Comparison of ENCODE assay signal across 8 cellular contexts in the genomic region with DNA sequence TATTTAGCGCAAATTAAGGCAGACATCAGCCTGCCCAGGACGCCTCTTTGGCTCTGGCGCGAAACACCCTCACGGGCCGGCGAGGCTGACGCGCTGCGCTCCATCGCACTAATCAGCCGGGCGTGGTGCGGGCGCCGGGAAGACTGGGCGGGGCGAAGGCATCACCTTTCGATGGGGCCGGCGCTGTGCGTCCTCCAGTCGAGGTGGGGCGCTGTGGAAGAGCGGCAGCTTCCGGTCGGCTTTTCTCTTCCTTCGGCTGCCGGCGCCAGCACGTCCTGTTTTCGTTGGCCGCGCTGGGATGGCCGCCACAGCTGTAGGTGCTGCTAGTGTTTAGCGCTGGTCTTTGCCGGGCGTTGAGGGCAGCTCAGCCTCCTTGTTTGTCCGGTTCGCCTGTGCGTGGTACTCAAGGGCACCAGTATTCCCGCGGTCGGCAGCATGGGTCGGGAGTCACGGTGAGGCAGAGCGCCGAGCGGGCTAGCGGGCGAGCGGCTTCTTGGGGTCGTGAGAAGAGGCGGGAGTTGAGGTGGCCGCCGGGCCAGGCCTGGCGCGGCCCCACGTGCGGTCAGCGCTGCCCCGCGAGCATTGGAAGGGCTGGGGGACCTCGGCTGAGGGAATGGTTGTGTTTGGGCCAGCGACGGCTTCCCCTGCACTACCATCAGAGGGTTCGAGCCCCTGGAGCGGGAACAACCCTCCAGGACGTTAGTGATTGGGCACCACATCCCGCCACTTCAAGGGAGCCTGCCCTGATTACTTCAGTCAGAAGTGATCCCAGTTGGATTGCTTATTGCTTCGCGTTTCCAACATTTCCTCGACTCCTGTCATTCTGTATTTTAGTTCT. TPM values are rescaled to one million over a fixed set of nuclear protein-coding genes. Genes with fewer than 3 reads are reported as not detected.
DNase-seq lines count a peak whose midpoint lies in the region; ATAC-seq and TF ChIP-seq lines count a peak whose summit lies in the region.

A gene with protein sequence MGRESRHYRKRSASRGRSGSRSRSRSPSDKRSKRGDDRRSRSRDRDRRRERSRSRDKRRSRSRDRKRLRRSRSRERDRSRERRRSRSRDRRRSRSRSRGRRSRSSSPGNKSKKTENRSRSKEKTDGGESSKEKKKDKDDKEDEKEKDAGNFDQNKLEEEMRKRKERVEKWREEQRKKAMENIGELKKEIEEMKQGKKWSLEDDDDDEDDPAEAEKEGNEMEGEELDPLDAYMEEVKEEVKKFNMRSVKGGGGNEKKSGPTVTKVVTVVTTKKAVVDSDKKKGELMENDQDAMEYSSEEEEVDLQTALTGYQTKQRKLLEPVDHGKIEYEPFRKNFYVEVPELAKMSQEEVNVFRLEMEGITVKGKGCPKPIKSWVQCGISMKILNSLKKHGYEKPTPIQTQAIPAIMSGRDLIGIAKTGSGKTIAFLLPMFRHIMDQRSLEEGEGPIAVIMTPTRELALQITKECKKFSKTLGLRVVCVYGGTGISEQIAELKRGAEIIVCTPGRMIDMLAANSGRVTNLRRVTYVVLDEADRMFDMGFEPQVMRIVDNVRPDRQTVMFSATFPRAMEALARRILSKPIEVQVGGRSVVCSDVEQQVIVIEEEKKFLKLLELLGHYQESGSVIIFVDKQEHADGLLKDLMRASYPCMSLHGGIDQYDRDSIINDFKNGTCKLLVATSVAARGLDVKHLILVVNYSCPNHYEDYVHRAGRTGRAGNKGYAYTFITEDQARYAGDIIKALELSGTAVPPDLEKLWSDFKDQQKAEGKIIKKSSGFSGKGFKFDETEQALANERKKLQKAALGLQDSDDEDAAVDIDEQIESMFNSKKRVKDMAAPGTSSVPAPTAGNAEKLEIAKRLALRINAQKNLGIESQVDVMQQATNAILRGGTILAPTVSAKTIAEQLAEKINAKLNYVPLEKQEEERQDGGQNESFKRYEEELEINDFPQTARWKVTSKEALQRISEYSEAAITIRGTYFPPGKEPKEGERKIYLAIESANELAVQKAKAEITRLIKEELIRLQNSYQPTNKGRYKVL (plus strand): TSS at position 276 of the 838 bp plus-strand sequence. CDS start 160 bp downstream, at position 436.

- H3K4me3 Mint-ChIP-seq in CD4-positive, CD25-positive, alpha-beta regulatory T cell = peak within 1 kb of the TSS; percentile 99 to 100 (median 100)

- 0% methylated on average over 60 to 68 of the region's 73 CpGs for WGBS in lower leg skin, 2 donors

- peak in 1 of 3 donors; percentile 79 for TF ChIP-seq CTCF in lower leg skin (IDR thresholded peaks at IDR 0.05)

- intact Hi-C loops in lower leg skin (cut with DNase I; ENCODE audit: low total_unique reads) = no loop called here

- H3K36me3 Mint-ChIP-seq in CD4-positive, CD25-positive, alpha-beta regulatory T cell = peaks cover 2% of the 10 kb centered on the region

- H3K27ac Mint-ChIP-seq in CD4-positive, CD25-positive, alpha-beta regulatory T cell = peak within 1 kb of the TSS; percentile 80 to 99 (median 98)

- H3K4me1 ChIP-seq in CD4-positive, CD25-positive, alpha-beta regulatory T cell (ENCODE audit: control insufficient read depth, insufficient read depth, low read length, poor library complexity, severe bottlenecking) = peaks cover 27% of the 10 kb centered on the region

- TF ChIP-seq POLR2A in lower leg skin (IDR thresholded peaks at IDR 0.05) = no peak

- H3K9me3 ChIP-seq in CD4-positive, CD25-positive, alpha-beta regulatory T cell (ENCODE audit: control insufficient read depth in 2 of 2, low read length in 2 of 2) = no peaks in the 10 kb centered on the region

- peaks cover 4% of the 10 kb centered on the region for H3K27me3 Mint-ChIP-seq in CD4-positive, CD25-positive, alpha-beta regulatory T cell

- peaks cover 27 to 42% (median 35%) of the 10 kb centered on the region in 4 donors for H3K4me1 Mint-ChIP-seq in CD4-positive, CD25-positive, alpha-beta regulatory T cell

- peak; percentile 90 to 96 (median 91) for DNase-seq in CD4-positive, CD25-positive, alpha-beta regulatory T cell
- DNase-seq in NCI-H774 (lab: John Stamatoyannopoulos, UW) (peak; percentile 91), dermis microvascular lymphatic vessel endothelial cell (ENCODE audit: low read depth in 2 of 2) (peak; percentile 80 to 95), lower leg skin (ENCODE audit: low spot score in 2 of 2) (peak; percentile 90 to 99)
- peak; percentile 96 to 97 for DNase-seq in activated CD4-positive, alpha-beta T cell treated with anti-CD3 and anti-CD28 coated beads, Interleukin-2, amount 50 U/mL, for 48 hours
- DNase-seq in stimulated activated CD4-positive, alpha-beta T cell treated with anti-CD3 and anti-CD28 coated beads, Interleukin-4, amount 100 ng/mL, for 48 hours (ENCODE audit: low read depth in 2 of 2) = peak; percentile 94

- peaks cover 6% of the 10 kb centered on the region for H3K36me3 ChIP-seq in CD4-positive, CD25-positive, alpha-beta regulatory T cell (ENCODE audit: control insufficient read depth, insufficient read depth, low read length)

- H3K9me3 Mint-ChIP-seq in CD4-positive, CD25-positive, alpha-beta regulatory T cell = no peaks in the 10 kb centered on the region

- no peaks in the 10 kb centered on the region for H3K27me3 ChIP-seq in CD4-positive, CD25-positive, alpha-beta regulatory T cell (ENCODE audit: control insufficient read depth, insufficient read depth, low read length)

- ATAC-seq in CD4-positive, CD25-positive, alpha-beta regulatory T cell (ENCODE audit: low read depth in 2 of 2) = peak; percentile 99
- ATAC-seq in GM19395 (IDR thresholded peaks at IDR 0.05; ENCODE audit: unreplicated experiment) (peak; percentile 96), HG03565 (IDR thresholded peaks at IDR 0.05; ENCODE audit: unreplicated experiment) (peak; percentile 86)

- H3K4me3 ChIP-seq in CD4-positive, CD25-positive, alpha-beta regulatory T cell (ENCODE audit: low read depth, low read length) = peak within 1 kb of the TSS; percentile 93
- H3K4me3 ChIP-seq in lower leg skin (ENCODE audit: low read depth, poor library complexity, severe bottlenecking) = peak within 1 kb of the TSS; percentile 88

- H3K27ac ChIP-seq in CD4-positive, CD25-positive, alpha-beta regulatory T cell (ENCODE audit: insufficient read depth, low read length, poor library complexity, severe bottlenecking) = peak within 1 kb of the TSS; percentile 80

RNA-seq across cellular contexts. Expression of the gene that starts here (rescaled TPM):
- total RNA-seq in CD4-positive, CD25-positive, alpha-beta regulatory T cell = 61.8 TPM
- polyA plus RNA-seq in CD4-positive, CD25-positive, alpha-beta regulatory T cell = 10 to 100 TPM; 16.3 to 23.2 (median 18.8) TPM
- 14.4 and 16.3 TPM in 2 replicates for total RNA-seq in dermis microvascular lymphatic vessel endothelial cell
- total RNA-seq in lower leg skin = 10 to 100 TPM; 23.5 to 63.2 (median 30.1) TPM

Comparison
In these comparisons a context has a peak if more than half of its experiments do, and no peak if none do; other contexts are left out.
1. Peak in every context shown above with its lines: DNase-seq, ATAC-seq, H3K4me3 ChIP-seq and H3K27ac ChIP-seq.